Comparison of ENCODE assay signal across 32 cellular contexts in genomic region chr10:15436696-15437095, GRCh38.
DNase-seq lines count a peak whose midpoint lies in the region; ATAC-seq, FAIRE-seq and TF ChIP-seq lines count a peak whose summit lies in the region.
"Had no signal": no experiment of that assay in that cellular context is flagged by ENCODE, and none has a peak within 500 bp of the region (broad histone marks: within the 10 kb centered on the region; RNA-seq: fewer than 3 reads in every experiment).

No MANE protein-coding gene starts in this region.

- peak; percentile 62 for ATAC-seq in PC-3
- no peak for ATAC-seq in K562
- ATAC-seq in GM19463 (IDR thresholded peaks at IDR 0.05; ENCODE audit: unreplicated experiment) = no peak
- ATAC-seq: GM23338; right lobe of liver; stimulated activated memory B cell treated with anti-CD40 and anti-IgM and Interleukin-4, amounts not matched to agents 10 μg/mL and 1 μg/mL and 100 μg/mL, for 72 hours had no signal

- H4K20me1 ChIP-seq in BLaER1 = no peaks in the 10 kb centered on the region
- H4K20me1 ChIP-seq in PC-3 (ENCODE audit: low read length) = no peaks in the 10 kb centered on the region
- no peaks in the 10 kb centered on the region for H4K20me1 ChIP-seq in K562 (replicated peaks; ENCODE audit: control insufficient read depth, insufficient read depth, low read length)

- TF ChIP-seq EP300 in K562 (IDR thresholded peaks at IDR 0.05; ENCODE audit: low read length) = no peak

- no peak; a peak in 1 of 4 replicates for TF ChIP-seq RAD21 in K562 (CRISPR knock-in tag; conservative IDR thresholded peaks at IDR 0.05 in 1 of 2, IDR thresholded peaks at IDR 0.05 in 1 of 2)

- H3K27me3 Mint-ChIP-seq in activated T-cell treated with anti-CD3 and anti-CD28 coated beads, Interleukin-2, amount 50 U/mL, for 24 hours = peaks cover 44% of the 10 kb centered on the region

- no peaks in the 10 kb centered on the region for H3K36me3 Mint-ChIP-seq in activated T-cell treated with anti-CD3 and anti-CD28 coated beads, Interleukin-2, amount 50 U/mL, for 24 hours (ENCODE audit: low read depth)
- H3K36me3 Mint-ChIP-seq: CD14-positive monocyte; IgD-negative memory B cell; stimulated activated memory B cell treated with anti-CD40 and anti-IgM and Interleukin-4, amounts not matched to agents 10 μg/mL and 1 μg/mL and 100 μg/mL, for 72 hours had no signal

- no peak overlapping the region for H3K4me3 ChIP-seq in BLaER1
- H3K4me3 ChIP-seq in PC-3 (ENCODE audit: low read length) = no peak overlapping the region
- no peak overlapping the region for H3K4me3 ChIP-seq in K562
- H3K4me3 ChIP-seq: esophagus squamous epithelium, GM23338, right lobe of liver, SK-N-MC, upper lobe of left lung had no signal

- TF ChIP-seq POLR2A in K562 (conservative IDR thresholded peaks at IDR 0.05) = no peak

- H3K27me3 ChIP-seq in BLaER1 (no peaks in the 10 kb centered on the region), PC-3 (ENCODE audit: low read length) (no peaks in the 10 kb centered on the region), K562 (ENCODE audit: control insufficient read depth in 2 of 2, insufficient read depth in 2 of 2, low read length in 2 of 2) (no peaks in the 10 kb centered on the region)
- H3K27me3 ChIP-seq: esophagus squamous epithelium, right lobe of liver, upper lobe of left lung had no signal

- H3F3A ChIP-seq in PC-3 (ENCODE audit: low read length, unreplicated experiment) = no peaks in the 10 kb centered on the region

- POLR2A ChIA-PET in PC-3 (lab: Charles Lee; ENCODE audit: unreplicated experiment) = no interaction called here
- POLR2A ChIA-PET in K562 (lab: Yijun Ruan, JAX) = no interaction called here

- H3K36me3 ChIP-seq in BLaER1 (no peaks in the 10 kb centered on the region), PC-3 (ENCODE audit: low read depth, low read length) (no peaks in the 10 kb centered on the region), K562 (ENCODE audit: control insufficient read depth, insufficient read depth, low read length) (no peaks in the 10 kb centered on the region)
- H3K36me3 ChIP-seq: esophagus squamous epithelium, neutrophil, right lobe of liver, upper lobe of left lung had no signal

- no peaks in the 10 kb centered on the region for H3K9me3 Mint-ChIP-seq in activated T-cell treated with anti-CD3 and anti-CD28 coated beads, Interleukin-2, amount 50 U/mL, for 24 hours
- H3K9me3 Mint-ChIP-seq: GM23338; IgD-negative memory B cell; stimulated activated memory B cell treated with anti-CD40 and anti-IgM and Interleukin-4, amounts not matched to agents 10 μg/mL and 1 μg/mL and 100 μg/mL, for 72 hours; T-helper 1 cell treated with Interleukin-12 subunit alpha and Interleukin-12 subunit beta and Interleukin-4 antibody, amounts not matched to agents 30 μg/mL and 1 μg/mL, for 36 hours had no signal

- peaks cover 8% of the 10 kb centered on the region for H3K4me1 Mint-ChIP-seq in activated T-cell treated with anti-CD3 and anti-CD28 coated beads, Interleukin-2, amount 50 U/mL, for 24 hours (ENCODE audit: low read depth)

- CTCF ChIA-PET in PC-3 (lab: Charles Lee) (no interaction called here), K562 (lab: Yijun Ruan, JAX; ENCODE audit: low intra/inter-chr PET ratio) (no interaction called here)

- TF ChIP-seq CTCF in PC-3 (conservative IDR thresholded peaks at IDR 0.05; ENCODE audit: low read depth, low read length) = no peak
- no peak for TF ChIP-seq CTCF in K562 (IDR thresholded peaks at IDR 0.05 in 2 of 3, conservative IDR thresholded peaks at IDR 0.05 in 1 of 3; ENCODE audit: insufficient read depth in 2 of 3, low read depth in 1 of 3, low read length in 3 of 3)

- no peaks in the 10 kb centered on the region for H3K9me3 ChIP-seq in BLaER1
- no peaks in the 10 kb centered on the region for H3K9me3 ChIP-seq in PC-3 (ENCODE audit: low read length)
- H3K9me3 ChIP-seq in K562 (replicated peaks; ENCODE audit: control insufficient read depth, insufficient read depth, low read depth, low read length) = no peaks in the 10 kb centered on the region
- H3K9me3 ChIP-seq: esophagus squamous epithelium, neutrophil, right lobe of liver, upper lobe of left lung had no signal

- DNase-seq in PC-3 = peak; percentile 52
- no peak for DNase-seq in K562 (ENCODE audit: extremely low read depth in 1 of 4, low spot score in 3 of 4)
- DNase-seq in kidney tubule cell (ENCODE audit: low spot score) = peak; percentile 18
- no peak for DNase-seq in activated T-cell treated with anti-CD3 and anti-CD28 coated beads, Interleukin-2, amount 50 U/mL, for 24 hours
- no peak for DNase-seq in HCEC 1CT
- no peak for DNase-seq in activated naive CD4-positive, alpha-beta T cell treated with Interleukin-2 at 50 U/mL for 16 hours
- DNase-seq: activated CD8-positive, alpha-beta memory T cell treated with anti-CD3 and anti-CD28 coated beads for 24 hours; activated gamma-delta T cell treated with Interleukin-2 at 50 U/mL for 16 hours; cortex of kidney; esophagus squamous epithelium; hippocampal formation; mesendoderm; NCI-H1417; NCI-H2081; NCI-H2227 treated with DMSO at 0.1 percent for 48 hours; NCI-H774; right lobe of liver; stimulated activated CD4-positive, alpha-beta T cell treated with anti-CD3 and anti-CD28 coated beads, Interleukin-12 subunit alpha, Interleukin-12 subunit beta, amount 100 ng/mL, for 4 hours; stimulated activated CD4-positive, alpha-beta T cell treated with anti-CD3 and anti-CD28 coated beads, Interleukin-4, amount 100 ng/mL, for 1 hour; substantia nigra; upper lobe of left lung had no signal

- H2AFZ ChIP-seq in PC-3 (ENCODE audit: low read length) (no peak overlapping the region), K562 (ENCODE audit: low read depth, low read length) (peak overlapping the region; percentile 46; the same call in 1 of the 2 replicates)

- H3K27ac ChIP-seq in BLaER1 (no peak overlapping the region), PC-3 (ENCODE audit: low read length) (no peak overlapping the region), K562 (ENCODE audit: extremely low read depth, low read depth, low read length) (no peak overlapping the region)
- H3K27ac ChIP-seq: esophagus squamous epithelium, neutrophil, right lobe of liver, SK-N-MC, upper lobe of left lung had no signal

- H3K9me1 ChIP-seq in K562 (ENCODE audit: control insufficient read depth, insufficient read depth, low read length) = no peaks in the 10 kb centered on the region

- H3K9ac ChIP-seq in BLaER1 (no peak overlapping the region), PC-3 (ENCODE audit: low read length) (no peak overlapping the region), K562 (ENCODE audit: insufficient read depth in 1 of 2, low read depth in 2 of 2, low read length in 2 of 2) (no peak overlapping the region)

- no peaks in the 10 kb centered on the region for H3K9me2 ChIP-seq in PC-3 (replicated peaks; ENCODE audit: low read length)

- 43% methylated on average over 5 of the region's 5 CpGs for WGBS in K562 (ENCODE audit: insufficient coverage, low coverage, missing lambda C conversion rate)

- intact Hi-C loops in PC-3 (cut with micrococcal nuclease) = no loop called here
- intact Hi-C loops in K562 (cut with micrococcal nuclease) = loop anchor here (10.0 kb wide), 2 partner anchors 118 to 218 kb away; no protein-coding TSS in a partner anchor

- no peak overlapping the region for H3K27ac Mint-ChIP-seq in activated T-cell treated with anti-CD3 and anti-CD28 coated beads, Interleukin-2, amount 50 U/mL, for 24 hours
- H3K27ac Mint-ChIP-seq: CD14-positive monocyte; GM23338; progenitor cell of endocrine pancreas; stimulated activated memory B cell treated with anti-CD40 and anti-IgM and Interleukin-4, amounts not matched to agents 10 μg/mL and 1 μg/mL and 100 μg/mL, for 72 hours; T-helper 1 cell treated with Interleukin-12 subunit alpha and Interleukin-12 subunit beta and Interleukin-4 antibody, amounts not matched to agents 30 μg/mL and 1 μg/mL, for 36 hours had no signal

- in situ Hi-C loops in K562 (cut with MboI) = loop anchor here (5.0 to 25.0 kb wide), 2 partner anchors 291 to 1351 kb away; no protein-coding TSS in a partner anchor

- H3K4me2 ChIP-seq in BLaER1 (peak overlapping the region; percentile 31), PC-3 (ENCODE audit: low read length) (no peak overlapping the region), K562 (ENCODE audit: insufficient read depth, low read length) (peak overlapping the region; percentile 28; the same call in 1 of the 2 replicates)
- H3K4me2 ChIP-seq: GM23338 had no signal

- H3K79me2 ChIP-seq in PC-3 (ENCODE audit: low read length) (no peaks in the 10 kb centered on the region), K562 (ENCODE audit: control insufficient read depth, insufficient read depth, low read length) (peaks cover 5% of the 10 kb centered on the region; the same call in 1 of the 3 replicates)

- H3K4me1 ChIP-seq in BLaER1 = peaks cover 73% of the 10 kb centered on the region
- no peaks in the 10 kb centered on the region; the same call in 1 of the 2 replicates for H3K4me1 ChIP-seq in PC-3 (ENCODE audit: insufficient read depth, low read length)
- peaks cover 16 to 34% of the 10 kb centered on the region in 2 experiments for H3K4me1 ChIP-seq in K562 (replicated peaks in 1 of 2; ENCODE audit: control insufficient read depth in 2 of 2, insufficient read depth in 2 of 2, low read length in 2 of 2)

- no peak overlapping the region for H3K4me3 Mint-ChIP-seq in activated T-cell treated with anti-CD3 and anti-CD28 coated beads, Interleukin-2, amount 50 U/mL, for 24 hours
- H3K4me3 Mint-ChIP-seq: CD14-positive monocyte; GM23338; stimulated activated memory B cell treated with anti-CD40 and anti-IgM and Interleukin-4, amounts not matched to agents 10 μg/mL and 1 μg/mL and 100 μg/mL, for 72 hours; T-helper 1 cell treated with Interleukin-12 subunit alpha and Interleukin-12 subunit beta and Interleukin-4 antibody, amounts not matched to agents 30 μg/mL and 1 μg/mL, for 36 hours had no signal

- no peak for FAIRE-seq in K562 (lab: Jason Lieb, UNC)
- FAIRE-seq: GM12891 had no signal

- BruUV-seq in PC-3 (replicated peaks; lab: Mats Ljungman, UMichigan) (no TSS peak), K562 (replicated peaks; lab: Mats Ljungman, UMichigan) (no TSS peak)

TF ChIP-seq in K562, 482 proteins besides CTCF, POLR2A, EP300 and RAD21 (continues in another document):
- TF ChIP-seq ZNF277 (CRISPR knock-in tag; IDR thresholded peaks at IDR 0.05; ENCODE audit: borderline replicate concordance) (no peak), ZNF212 (CRISPR knock-in tag; IDR thresholded peaks at IDR 0.05) (no peak), ZNF316 (IDR thresholded peaks at IDR 0.05) (no peak), XRCC5 (IDR thresholded peaks at IDR 0.05; ENCODE audit: low read depth, low read length) (no peak)

Comparison
In these comparisons a context has a peak if more than half of its experiments do, and no peak if none do; other contexts are left out.
1. DNase-seq: peak in PC-3 (single experiment) and kidney tubule cell (single experiment); none in K562 (0 of 4), activated T-cell treated with anti-CD3 and anti-CD28 coated beads, Interleukin-2, amount 50 U/mL, for 24 hours (single experiment), HCEC 1CT (single experiment) and activated naive CD4-positive, alpha-beta T cell treated with Interleukin-2 at 50 U/mL for 16 hours (single experiment).